8 cellular contexts compared by ENCODE assay signal in the genomic region with DNA sequence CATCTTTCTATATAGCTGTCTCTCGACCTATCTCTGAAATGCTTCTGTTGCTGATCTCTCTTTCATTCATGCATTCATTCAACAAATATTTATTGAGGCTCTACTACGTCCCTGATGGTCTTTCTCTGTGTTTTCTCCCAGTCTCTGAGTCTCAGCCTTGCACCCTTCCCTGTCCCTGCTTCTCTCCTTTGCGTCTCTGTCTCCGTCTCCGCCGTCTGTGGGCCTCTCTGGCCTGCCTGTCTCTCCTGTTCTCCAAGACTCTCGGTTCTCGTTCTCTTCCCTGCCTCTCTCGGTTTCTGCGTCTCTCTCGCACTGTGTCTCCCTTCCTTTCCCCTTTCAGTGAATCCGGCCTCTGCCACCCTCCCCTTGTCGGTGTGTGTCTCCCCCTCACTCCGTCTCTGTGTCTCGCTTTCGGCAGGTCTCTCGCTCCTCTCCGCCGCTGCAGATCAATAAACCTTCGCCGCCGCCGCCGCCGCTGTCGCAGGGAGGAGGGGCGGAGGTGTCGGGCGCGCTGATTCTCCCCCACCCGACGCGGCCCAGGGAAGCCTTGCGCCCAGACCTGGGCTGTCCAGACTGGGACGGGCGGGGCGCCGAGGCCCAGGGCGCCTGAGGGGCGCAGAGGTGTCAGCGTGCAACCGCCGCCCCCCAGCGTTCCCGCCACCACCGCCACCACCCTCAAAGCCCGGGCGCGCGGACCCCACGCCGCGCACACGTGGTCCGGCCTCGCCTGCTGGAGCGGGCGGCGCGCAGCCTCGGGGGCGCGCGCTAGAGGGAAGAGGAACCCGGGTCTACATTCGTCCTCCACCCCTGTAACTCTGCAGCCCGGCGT. TPM values are rescaled to one million over a fixed set of nuclear protein-coding genes. Genes with fewer than 3 reads are reported as not detected.
DNase-seq lines count a peak whose midpoint lies in the region; ATAC-seq and TF ChIP-seq lines count a peak whose summit lies in the region.

No MANE protein-coding gene starts in this region.

- H2AFZ ChIP-seq in OCI-LY3 (ENCODE audit: low read depth, low read length): no peak overlapping the region; the same call in 1 of the 2 replicates

- H3K4me1 Mint-ChIP-seq in endothelial cell (ENCODE audit: unreplicated experiment): peaks cover 27% of the 10 kb centered on the region

- in situ Hi-C loops in G401 (cut with HindIII; ENCODE audit: low sequenced_read_pairs): no loop called here

- peaks cover 41% of the 10 kb centered on the region for H3K27me3 Mint-ChIP-seq in endothelial cell (ENCODE audit: unreplicated experiment)

- H3K4me3 Mint-ChIP-seq in endothelial cell (ENCODE audit: unreplicated experiment): peak overlapping the region; percentile 84

- no peaks in the 10 kb centered on the region for H3K9me3 Mint-ChIP-seq in endothelial cell (ENCODE audit: unreplicated experiment)

- H3K4me3 ChIP-seq in OCI-LY3 (ENCODE audit: low read length): peak overlapping the region; percentile 77
- H3K4me3 ChIP-seq in skin epidermis: peak overlapping the region; percentile 2 to 62 (median 48)

- peaks cover 9% of the 10 kb centered on the region for H3K36me3 Mint-ChIP-seq in endothelial cell (ENCODE audit: low read depth, unreplicated experiment)

- H3K79me2 ChIP-seq in OCI-LY3 (ENCODE audit: low read length): no peaks in the 10 kb centered on the region

- TF ChIP-seq CTCF in OCI-LY3 (IDR thresholded peaks at IDR 0.05; ENCODE audit: low read depth, low read length): no peak
- TF ChIP-seq CTCF in endothelial cell (IDR thresholded peaks at IDR 0.05; ENCODE audit: unreplicated experiment): no peak

- H3K4me1 ChIP-seq in OCI-LY3 (ENCODE audit: low read length): peaks cover 35% of the 10 kb centered on the region

- H3K27ac Mint-ChIP-seq in endothelial cell (ENCODE audit: unreplicated experiment): peak overlapping the region; percentile 34

- H3K27me3 ChIP-seq in OCI-LY3 (ENCODE audit: low read depth, low read length): peaks cover 21% of the 10 kb centered on the region

- H4K20me1 ChIP-seq in OCI-LY3 (ENCODE audit: insufficient read depth, low read length): no peaks in the 10 kb centered on the region

- H3K27ac ChIP-seq in OCI-LY3 (ENCODE audit: low read length) (no peak overlapping the region), skin epidermis (peak overlapping the region in 18 of 21 experiments; percentile 18 to 89 (median 76))

- H3K36me3 ChIP-seq in OCI-LY3 (replicated peaks; ENCODE audit: low read depth, low read length): peaks cover under 1% of the 10 kb centered on the region

- no peaks in the 10 kb centered on the region for H3K9me3 ChIP-seq in OCI-LY3 (ENCODE audit: insufficient read depth, low read length)

- ATAC-seq in HG03139 (IDR thresholded peaks at IDR 0.05; ENCODE audit: unreplicated experiment): no peak

- DNase-seq in NCI-H1417 (lab: John Stamatoyannopoulos, UW) (peak; percentile 44 to 83 (median 76)), NCI-H1417 treated with DMSO at 0.1 percent for 48 hours (lab: John Stamatoyannopoulos, UW) (no peak), endothelial cell (ENCODE audit: low spot score) (no peak), ureter (ENCODE audit: low spot score) (no peak), G401 (ENCODE audit: low spot score) (no peak)

- peak overlapping the region; percentile 76 for H3K4me2 ChIP-seq in OCI-LY3 (ENCODE audit: low read length)

- H3K9ac ChIP-seq in OCI-LY3 (ENCODE audit: low read length): peak overlapping the region; percentile 57; the same call in 1 of the 2 replicates

RNA-seq across cellular contexts. Expression of a gene that starts 3.0 kb away (rescaled TPM):
- total RNA-seq in endothelial cell (ENCODE audit: unreplicated experiment): 9.6 TPM
- 1.1 TPM for total RNA-seq in ureter
- 3.3 and 5.1 TPM in 2 replicates for total RNA-seq in G401 (2014; rRNA removed; shearing (Covaris generic))

RNA-seq across cellular contexts. Expression of a gene that starts 18.1 kb away (rescaled TPM):
- total RNA-seq in endothelial cell (ENCODE audit: unreplicated experiment): 25.2 TPM
- total RNA-seq in ureter: 11.2 TPM
- 14.0 and 26.2 TPM in 2 replicates for total RNA-seq in G401 (2014; rRNA removed; shearing (Covaris generic))

RNA-seq across cellular contexts. Expression of a gene that starts 30.6 kb away (rescaled TPM):
- total RNA-seq in endothelial cell (ENCODE audit: unreplicated experiment) (382 TPM), ureter (152 TPM)
- 82.2 and 92.9 TPM in 2 replicates for total RNA-seq in G401 (2014; rRNA removed; shearing (Covaris generic))

RNA-seq across cellular contexts. Expression of a gene that starts 46.0 kb away (rescaled TPM):
- total RNA-seq in endothelial cell (ENCODE audit: unreplicated experiment) (413 TPM), ureter (111 TPM)
- total RNA-seq in G401 (2014; rRNA removed; shearing (Covaris generic)): 2.8 and 5.3 TPM in 2 replicates

RNA-seq across cellular contexts. Expression of a gene that starts 48.1 kb away (rescaled TPM):
- not detected for total RNA-seq in endothelial cell (ENCODE audit: unreplicated experiment)
- not detected for total RNA-seq in ureter
- total RNA-seq in G401 (2014; rRNA removed; shearing (Covaris generic)): not detected in 2 replicates

Comparison
In these comparisons a context has a peak if more than half of its experiments do, and no peak if none do; other contexts are left out.
1. DNase-seq: peak in NCI-H1417 (3 of 3); none in NCI-H1417 treated with DMSO at 0.1 percent for 48 hours (single experiment), endothelial cell (single experiment), ureter (single experiment) and G401 (single experiment).